Comparison of ENCODE assay signal across 1 cellular context in the genomic region with DNA sequence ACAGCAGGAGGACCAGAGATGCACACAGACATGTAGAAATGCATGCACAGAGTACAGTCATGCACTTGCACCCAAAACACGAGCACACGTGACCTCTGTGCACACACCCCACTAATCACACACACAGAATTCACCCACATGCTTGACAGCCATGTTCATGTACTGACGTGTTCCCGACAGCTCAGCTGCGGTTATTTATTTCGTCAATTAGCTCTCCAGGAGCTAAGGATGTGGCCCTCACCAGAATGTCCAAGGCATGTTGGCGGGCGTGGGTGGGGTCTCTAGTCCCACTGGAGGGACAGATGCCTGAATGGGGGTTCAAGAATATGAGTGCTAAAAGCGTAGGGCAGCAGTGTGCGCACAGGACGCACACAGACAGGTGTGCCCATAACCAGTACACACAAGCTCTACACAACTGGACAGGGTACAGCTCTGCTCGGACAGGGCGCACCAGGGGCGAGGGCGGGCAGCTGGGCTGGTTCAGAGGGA.
TF ChIP-seq lines count a peak whose summit lies in the region.

No MANE protein-coding gene starts in this region.

TF ChIP-seq in IMR-90, 13 proteins besides CTCF, POLR2A, EP300 and RAD21:
- TF ChIP-seq NFE2L2 (IDR thresholded peaks at IDR 0.05; ENCODE audit: low read depth, low read length) (no peak), CHD1 (IDR thresholded peaks at IDR 0.05; ENCODE audit: low read depth, low read length) (no peak), SMC3 (IDR thresholded peaks at IDR 0.05; ENCODE audit: low read depth, low read length) (no peak), BHLHE40 (IDR thresholded peaks at IDR 0.05; ENCODE audit: low read depth, low read length) (no peak), RFX5 (IDR thresholded peaks at IDR 0.05; ENCODE audit: low read depth, low read length) (no peak), MAZ (IDR thresholded peaks at IDR 0.05; ENCODE audit: borderline replicate concordance, low read depth, low read length) (no peak), MXI1 (IDR thresholded peaks at IDR 0.05; ENCODE audit: borderline replicate concordance, low read depth, low read length) (no peak), MAFK (IDR thresholded peaks at IDR 0.05; ENCODE audit: low read depth, low read length) (no peak), RCOR1 (IDR thresholded peaks at IDR 0.05; ENCODE audit: insufficient replicate concordance, low read length) (no peak), CEBPB (IDR thresholded peaks at IDR 0.05; ENCODE audit: low read depth, low read length) (no peak), FOS (IDR thresholded peaks at IDR 0.05; ENCODE audit: low read depth, low read length) (no peak)
- TF ChIP-seq, protein P1, sequence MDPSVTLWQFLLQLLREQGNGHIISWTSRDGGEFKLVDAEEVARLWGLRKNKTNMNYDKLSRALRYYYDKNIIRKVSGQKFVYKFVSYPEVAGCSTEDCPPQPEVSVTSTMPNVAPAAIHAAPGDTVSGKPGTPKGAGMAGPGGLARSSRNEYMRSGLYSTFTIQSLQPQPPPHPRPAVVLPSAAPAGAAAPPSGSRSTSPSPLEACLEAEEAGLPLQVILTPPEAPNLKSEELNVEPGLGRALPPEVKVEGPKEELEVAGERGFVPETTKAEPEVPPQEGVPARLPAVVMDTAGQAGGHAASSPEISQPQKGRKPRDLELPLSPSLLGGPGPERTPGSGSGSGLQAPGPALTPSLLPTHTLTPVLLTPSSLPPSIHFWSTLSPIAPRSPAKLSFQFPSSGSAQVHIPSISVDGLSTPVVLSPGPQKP (IDR thresholded peaks at IDR 0.05; ENCODE audit: borderline replicate concordance, low read depth, low read length) = no peak
- TF ChIP-seq, protein P2, sequence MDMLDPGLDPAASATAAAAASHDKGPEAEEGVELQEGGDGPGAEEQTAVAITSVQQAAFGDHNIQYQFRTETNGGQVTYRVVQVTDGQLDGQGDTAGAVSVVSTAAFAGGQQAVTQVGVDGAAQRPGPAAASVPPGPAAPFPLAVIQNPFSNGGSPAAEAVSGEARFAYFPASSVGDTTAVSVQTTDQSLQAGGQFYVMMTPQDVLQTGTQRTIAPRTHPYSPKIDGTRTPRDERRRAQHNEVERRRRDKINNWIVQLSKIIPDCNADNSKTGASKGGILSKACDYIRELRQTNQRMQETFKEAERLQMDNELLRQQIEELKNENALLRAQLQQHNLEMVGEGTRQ (IDR thresholded peaks at IDR 0.05; ENCODE audit: low read depth, low read length) = no peak
TF ChIP-seq in IMR-90: peak in this region for 0.
